In the genomic region with DNA sequence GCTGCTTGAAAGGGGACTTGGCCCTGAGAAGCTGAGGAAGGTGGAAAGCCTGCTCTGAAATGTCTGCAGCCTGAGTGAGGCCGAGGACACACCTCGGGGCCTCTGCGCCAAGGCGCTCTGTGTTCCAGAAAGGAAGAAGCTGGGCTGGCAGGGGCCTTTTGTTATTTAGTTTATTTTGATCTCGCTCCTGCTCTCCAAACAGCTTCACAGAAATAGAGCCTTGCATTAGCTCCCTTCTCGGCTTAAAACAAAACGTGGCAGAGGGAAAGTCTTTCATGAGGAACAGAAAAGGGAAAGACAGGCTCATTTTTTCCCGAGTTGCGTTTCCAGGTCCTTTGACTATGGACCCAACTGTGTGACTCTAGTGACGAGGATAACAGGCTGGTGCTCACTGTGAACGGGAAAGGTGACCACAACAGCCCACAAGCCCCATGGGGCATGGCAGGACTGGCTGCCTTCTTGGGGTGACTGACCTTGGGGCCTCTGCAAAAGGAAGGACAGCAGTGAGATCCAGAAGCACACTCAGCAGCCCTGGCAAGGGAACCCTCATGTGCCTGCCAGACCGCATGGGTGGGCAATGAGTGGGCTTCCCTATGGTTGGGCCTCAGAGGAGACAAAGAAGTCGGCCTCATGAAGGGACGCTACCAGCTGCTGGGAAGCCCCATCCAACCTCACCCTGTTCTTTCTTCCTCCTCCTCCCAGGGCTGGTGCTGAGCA, we compare ENCODE assay signal across 1 cellular context.
TF ChIP-seq lines count a peak whose summit lies in the region.

No MANE protein-coding gene starts in this region.

TF ChIP-seq in WTC11, 78 proteins besides CTCF, POLR2A, EP300 and RAD21 (continued from another document):
- TF ChIP-seq, protein P1, sequence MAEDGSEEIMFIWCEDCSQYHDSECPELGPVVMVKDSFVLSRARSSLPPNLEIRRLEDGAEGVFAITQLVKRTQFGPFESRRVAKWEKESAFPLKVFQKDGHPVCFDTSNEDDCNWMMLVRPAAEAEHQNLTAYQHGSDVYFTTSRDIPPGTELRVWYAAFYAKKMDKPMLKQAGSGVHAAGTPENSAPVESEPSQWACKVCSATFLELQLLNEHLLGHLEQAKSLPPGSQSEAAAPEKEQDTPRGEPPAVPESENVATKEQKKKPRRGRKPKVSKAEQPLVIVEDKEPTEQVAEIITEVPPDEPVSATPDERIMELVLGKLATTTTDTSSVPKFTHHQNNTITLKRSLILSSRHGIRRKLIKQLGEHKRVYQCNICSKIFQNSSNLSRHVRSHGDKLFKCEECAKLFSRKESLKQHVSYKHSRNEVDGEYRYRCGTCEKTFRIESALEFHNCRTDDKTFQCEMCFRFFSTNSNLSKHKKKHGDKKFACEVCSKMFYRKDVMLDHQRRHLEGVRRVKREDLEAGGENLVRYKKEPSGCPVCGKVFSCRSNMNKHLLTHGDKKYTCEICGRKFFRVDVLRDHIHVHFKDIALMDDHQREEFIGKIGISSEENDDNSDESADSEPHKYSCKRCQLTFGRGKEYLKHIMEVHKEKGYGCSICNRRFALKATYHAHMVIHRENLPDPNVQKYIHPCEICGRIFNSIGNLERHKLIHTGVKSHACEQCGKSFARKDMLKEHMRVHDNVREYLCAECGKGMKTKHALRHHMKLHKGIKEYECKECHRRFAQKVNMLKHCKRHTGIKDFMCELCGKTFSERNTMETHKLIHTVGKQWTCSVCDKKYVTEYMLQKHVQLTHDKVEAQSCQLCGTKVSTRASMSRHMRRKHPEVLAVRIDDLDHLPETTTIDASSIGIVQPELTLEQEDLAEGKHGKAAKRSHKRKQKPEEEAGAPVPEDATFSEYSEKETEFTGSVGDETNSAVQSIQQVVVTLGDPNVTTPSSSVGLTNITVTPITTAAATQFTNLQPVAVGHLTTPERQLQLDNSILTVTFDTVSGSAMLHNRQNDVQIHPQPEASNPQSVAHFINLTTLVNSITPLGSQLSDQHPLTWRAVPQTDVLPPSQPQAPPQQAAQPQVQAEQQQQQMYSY (CRISPR knock-in tag; IDR thresholded peaks at IDR 0.05), result peak; percentile 72
- TF ChIP-seq ZNF232 (CRISPR knock-in tag; IDR thresholded peaks at IDR 0.05), result peak; percentile 63; the same call in 1 of the 2 replicates
- TF ChIP-seq, protein P2, sequence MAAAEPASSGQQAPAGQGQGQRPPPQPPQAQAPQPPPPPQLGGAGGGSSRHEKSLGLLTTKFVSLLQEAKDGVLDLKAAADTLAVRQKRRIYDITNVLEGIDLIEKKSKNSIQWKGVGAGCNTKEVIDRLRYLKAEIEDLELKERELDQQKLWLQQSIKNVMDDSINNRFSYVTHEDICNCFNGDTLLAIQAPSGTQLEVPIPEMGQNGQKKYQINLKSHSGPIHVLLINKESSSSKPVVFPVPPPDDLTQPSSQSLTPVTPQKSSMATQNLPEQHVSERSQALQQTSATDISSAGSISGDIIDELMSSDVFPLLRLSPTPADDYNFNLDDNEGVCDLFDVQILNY (CRISPR knock-in tag; IDR thresholded peaks at IDR 0.05), result no peak
